1 cellular context compared by ENCODE assay signal in the genomic region with DNA sequence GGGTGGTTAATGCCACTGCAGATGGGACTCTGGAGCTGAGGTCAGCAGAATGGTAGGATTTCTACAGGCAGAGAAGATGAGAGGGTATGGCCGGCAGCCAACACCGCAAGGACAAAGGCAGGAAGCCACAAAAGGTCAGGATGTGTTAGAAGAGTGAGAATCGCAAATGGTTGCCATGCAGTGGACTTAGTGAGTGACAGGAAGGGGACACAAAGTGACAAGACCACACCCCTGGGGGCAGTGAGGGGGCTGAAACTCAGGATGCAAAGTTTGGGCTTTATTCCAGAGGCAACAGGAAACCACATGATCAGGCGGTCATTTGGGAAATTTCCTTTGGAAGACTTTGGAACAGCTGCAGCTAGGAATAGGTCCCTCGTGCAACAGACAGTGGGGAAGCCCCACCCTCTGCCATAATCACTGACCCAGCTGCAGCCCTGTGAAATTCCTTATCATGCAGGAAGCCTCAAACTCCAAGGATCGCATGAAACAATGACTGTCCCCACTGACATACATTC.
TF ChIP-seq lines count a peak whose summit lies in the region.

No MANE protein-coding gene starts in this region.

TF ChIP-seq in HepG2, 621 proteins besides CTCF, POLR2A, EP300 and RAD21 (continued from another document and continues in another):
- TF ChIP-seq, protein P1, sequence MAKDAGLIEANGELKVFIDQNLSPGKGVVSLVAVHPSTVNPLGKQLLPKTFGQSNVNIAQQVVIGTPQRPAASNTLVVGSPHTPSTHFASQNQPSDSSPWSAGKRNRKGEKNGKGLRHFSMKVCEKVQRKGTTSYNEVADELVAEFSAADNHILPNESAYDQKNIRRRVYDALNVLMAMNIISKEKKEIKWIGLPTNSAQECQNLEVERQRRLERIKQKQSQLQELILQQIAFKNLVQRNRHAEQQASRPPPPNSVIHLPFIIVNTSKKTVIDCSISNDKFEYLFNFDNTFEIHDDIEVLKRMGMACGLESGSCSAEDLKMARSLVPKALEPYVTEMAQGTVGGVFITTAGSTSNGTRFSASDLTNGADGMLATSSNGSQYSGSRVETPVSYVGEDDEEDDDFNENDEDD (CRISPR knock-in tag; IDR thresholded peaks at IDR 0.05; ENCODE audit: borderline replicate concordance): no peak
- TF ChIP-seq RXRB (CRISPR knock-in tag; IDR thresholded peaks at IDR 0.05; ENCODE audit: borderline replicate concordance): peak; percentile 77
- TF ChIP-seq ZNF549 (CRISPR knock-in tag; IDR thresholded peaks at IDR 0.05): no peak
- no peak for TF ChIP-seq ZNF101 (CRISPR knock-in tag; IDR thresholded peaks at IDR 0.05; ENCODE audit: borderline replicate concordance, low read depth)
- TF ChIP-seq, protein P2, sequence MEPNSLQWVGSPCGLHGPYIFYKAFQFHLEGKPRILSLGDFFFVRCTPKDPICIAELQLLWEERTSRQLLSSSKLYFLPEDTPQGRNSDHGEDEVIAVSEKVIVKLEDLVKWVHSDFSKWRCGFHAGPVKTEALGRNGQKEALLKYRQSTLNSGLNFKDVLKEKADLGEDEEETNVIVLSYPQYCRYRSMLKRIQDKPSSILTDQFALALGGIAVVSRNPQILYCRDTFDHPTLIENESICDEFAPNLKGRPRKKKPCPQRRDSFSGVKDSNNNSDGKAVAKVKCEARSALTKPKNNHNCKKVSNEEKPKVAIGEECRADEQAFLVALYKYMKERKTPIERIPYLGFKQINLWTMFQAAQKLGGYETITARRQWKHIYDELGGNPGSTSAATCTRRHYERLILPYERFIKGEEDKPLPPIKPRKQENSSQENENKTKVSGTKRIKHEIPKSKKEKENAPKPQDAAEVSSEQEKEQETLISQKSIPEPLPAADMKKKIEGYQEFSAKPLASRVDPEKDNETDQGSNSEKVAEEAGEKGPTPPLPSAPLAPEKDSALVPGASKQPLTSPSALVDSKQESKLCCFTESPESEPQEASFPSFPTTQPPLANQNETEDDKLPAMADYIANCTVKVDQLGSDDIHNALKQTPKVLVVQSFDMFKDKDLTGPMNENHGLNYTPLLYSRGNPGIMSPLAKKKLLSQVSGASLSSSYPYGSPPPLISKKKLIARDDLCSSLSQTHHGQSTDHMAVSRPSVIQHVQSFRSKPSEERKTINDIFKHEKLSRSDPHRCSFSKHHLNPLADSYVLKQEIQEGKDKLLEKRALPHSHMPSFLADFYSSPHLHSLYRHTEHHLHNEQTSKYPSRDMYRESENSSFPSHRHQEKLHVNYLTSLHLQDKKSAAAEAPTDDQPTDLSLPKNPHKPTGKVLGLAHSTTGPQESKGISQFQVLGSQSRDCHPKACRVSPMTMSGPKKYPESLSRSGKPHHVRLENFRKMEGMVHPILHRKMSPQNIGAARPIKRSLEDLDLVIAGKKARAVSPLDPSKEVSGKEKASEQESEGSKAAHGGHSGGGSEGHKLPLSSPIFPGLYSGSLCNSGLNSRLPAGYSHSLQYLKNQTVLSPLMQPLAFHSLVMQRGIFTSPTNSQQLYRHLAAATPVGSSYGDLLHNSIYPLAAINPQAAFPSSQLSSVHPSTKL (CRISPR knock-in tag; IDR thresholded peaks at IDR 0.05): peak; percentile 66; the same call in 1 of the 2 replicates
- no peak for TF ChIP-seq GABPA (IDR thresholded peaks at IDR 0.05; ENCODE audit: low read depth, low read length)
- TF ChIP-seq GABPA (CRISPR knock-in tag; IDR thresholded peaks at IDR 0.05; ENCODE audit: low read depth): peak; percentile 45
- no peak for TF ChIP-seq ISX (CRISPR knock-in tag; conservative IDR thresholded peaks at IDR 0.05)
- TF ChIP-seq GABPB1 (CRISPR knock-in tag; IDR thresholded peaks at IDR 0.05): no peak
- no peak for TF ChIP-seq SOX6 (IDR thresholded peaks at IDR 0.05)
- peak; percentile 84 for TF ChIP-seq SOX6 (CRISPR knock-in tag; IDR thresholded peaks at IDR 0.05)
- no peak for TF ChIP-seq SIN3B (IDR thresholded peaks at IDR 0.05; ENCODE audit: low read length)
- TF ChIP-seq, protein P3, sequence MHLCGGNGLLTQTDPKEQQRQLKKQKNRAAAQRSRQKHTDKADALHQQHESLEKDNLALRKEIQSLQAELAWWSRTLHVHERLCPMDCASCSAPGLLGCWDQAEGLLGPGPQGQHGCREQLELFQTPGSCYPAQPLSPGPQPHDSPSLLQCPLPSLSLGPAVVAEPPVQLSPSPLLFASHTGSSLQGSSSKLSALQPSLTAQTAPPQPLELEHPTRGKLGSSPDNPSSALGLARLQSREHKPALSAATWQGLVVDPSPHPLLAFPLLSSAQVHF (CRISPR knock-in tag; IDR thresholded peaks at IDR 0.05): no peak
- peak; percentile 62 for TF ChIP-seq TEAD3 (CRISPR knock-in tag; optimal IDR thresholded peaks at IDR 0.05; ENCODE audit: borderline replicate concordance)
- TF ChIP-seq, protein P4, sequence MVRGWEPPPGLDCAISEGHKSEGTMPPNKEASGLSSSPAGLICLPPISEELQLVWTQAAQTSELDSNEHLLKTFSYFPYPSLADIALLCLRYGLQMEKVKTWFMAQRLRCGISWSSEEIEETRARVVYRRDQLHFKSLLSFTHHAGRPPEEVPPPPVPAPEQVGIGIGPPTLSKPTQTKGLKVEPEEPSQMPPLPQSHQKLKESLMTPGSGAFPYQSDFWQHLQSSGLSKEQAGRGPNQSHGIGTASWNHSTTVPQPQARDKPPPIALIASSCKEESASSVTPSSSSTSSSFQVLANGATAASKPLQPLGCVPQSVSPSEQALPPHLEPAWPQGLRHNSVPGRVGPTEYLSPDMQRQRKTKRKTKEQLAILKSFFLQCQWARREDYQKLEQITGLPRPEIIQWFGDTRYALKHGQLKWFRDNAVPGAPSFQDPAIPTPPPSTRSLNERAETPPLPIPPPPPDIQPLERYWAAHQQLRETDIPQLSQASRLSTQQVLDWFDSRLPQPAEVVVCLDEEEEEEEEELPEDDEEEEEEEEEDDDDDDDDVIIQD (CRISPR knock-in tag; IDR thresholded peaks at IDR 0.05; ENCODE audit: low read depth): 0 out of 2 replicates have a peak, but pooled peaks have one; percentile 13
- TF ChIP-seq KLF15 (CRISPR knock-in tag; IDR thresholded peaks at IDR 0.05; ENCODE audit: borderline replicate concordance): no peak
- no peak for TF ChIP-seq NFE2L1 (CRISPR knock-in tag; IDR thresholded peaks at IDR 0.05; ENCODE audit: borderline replicate concordance)
- no peak for TF ChIP-seq SP1 (IDR thresholded peaks at IDR 0.05)
- TF ChIP-seq SP1 (CRISPR knock-in tag; IDR thresholded peaks at IDR 0.05): 0 out of 2 replicates have a peak, but pooled peaks have one; percentile 19
- no peak for TF ChIP-seq AGO1 (IDR thresholded peaks at IDR 0.05; ENCODE audit: low read depth, low read length, poor library complexity, severe bottlenecking)
- TF ChIP-seq ZNF136 (CRISPR knock-in tag; IDR thresholded peaks at IDR 0.05; ENCODE audit: low read depth): 0 out of 2 replicates have a peak, but pooled peaks have one; percentile 55
- no peak for TF ChIP-seq HNRNPH1 (optimal IDR thresholded peaks at IDR 0.05; ENCODE audit: low read depth, low read length)
- TF ChIP-seq ARNT (IDR thresholded peaks at IDR 0.05): no peak
- no peak for TF ChIP-seq CBX2 (IDR thresholded peaks at IDR 0.05; ENCODE audit: low read depth, low read length)
- no peak for TF ChIP-seq CBX2 (CRISPR knock-in tag; IDR thresholded peaks at IDR 0.05; ENCODE audit: low read depth)
- TF ChIP-seq IRF2 (CRISPR knock-in tag; IDR thresholded peaks at IDR 0.05): peak; percentile 31; the same call in 1 of the 2 replicates
- TF ChIP-seq ZNF773 (CRISPR knock-in tag; IDR thresholded peaks at IDR 0.05; ENCODE audit: borderline replicate concordance): no peak
- no peak for TF ChIP-seq ZNF557 (CRISPR knock-in tag; IDR thresholded peaks at IDR 0.05)
- no peak for TF ChIP-seq SSRP1 (CRISPR knock-in tag; IDR thresholded peaks at IDR 0.05)
- TF ChIP-seq, protein P5, sequence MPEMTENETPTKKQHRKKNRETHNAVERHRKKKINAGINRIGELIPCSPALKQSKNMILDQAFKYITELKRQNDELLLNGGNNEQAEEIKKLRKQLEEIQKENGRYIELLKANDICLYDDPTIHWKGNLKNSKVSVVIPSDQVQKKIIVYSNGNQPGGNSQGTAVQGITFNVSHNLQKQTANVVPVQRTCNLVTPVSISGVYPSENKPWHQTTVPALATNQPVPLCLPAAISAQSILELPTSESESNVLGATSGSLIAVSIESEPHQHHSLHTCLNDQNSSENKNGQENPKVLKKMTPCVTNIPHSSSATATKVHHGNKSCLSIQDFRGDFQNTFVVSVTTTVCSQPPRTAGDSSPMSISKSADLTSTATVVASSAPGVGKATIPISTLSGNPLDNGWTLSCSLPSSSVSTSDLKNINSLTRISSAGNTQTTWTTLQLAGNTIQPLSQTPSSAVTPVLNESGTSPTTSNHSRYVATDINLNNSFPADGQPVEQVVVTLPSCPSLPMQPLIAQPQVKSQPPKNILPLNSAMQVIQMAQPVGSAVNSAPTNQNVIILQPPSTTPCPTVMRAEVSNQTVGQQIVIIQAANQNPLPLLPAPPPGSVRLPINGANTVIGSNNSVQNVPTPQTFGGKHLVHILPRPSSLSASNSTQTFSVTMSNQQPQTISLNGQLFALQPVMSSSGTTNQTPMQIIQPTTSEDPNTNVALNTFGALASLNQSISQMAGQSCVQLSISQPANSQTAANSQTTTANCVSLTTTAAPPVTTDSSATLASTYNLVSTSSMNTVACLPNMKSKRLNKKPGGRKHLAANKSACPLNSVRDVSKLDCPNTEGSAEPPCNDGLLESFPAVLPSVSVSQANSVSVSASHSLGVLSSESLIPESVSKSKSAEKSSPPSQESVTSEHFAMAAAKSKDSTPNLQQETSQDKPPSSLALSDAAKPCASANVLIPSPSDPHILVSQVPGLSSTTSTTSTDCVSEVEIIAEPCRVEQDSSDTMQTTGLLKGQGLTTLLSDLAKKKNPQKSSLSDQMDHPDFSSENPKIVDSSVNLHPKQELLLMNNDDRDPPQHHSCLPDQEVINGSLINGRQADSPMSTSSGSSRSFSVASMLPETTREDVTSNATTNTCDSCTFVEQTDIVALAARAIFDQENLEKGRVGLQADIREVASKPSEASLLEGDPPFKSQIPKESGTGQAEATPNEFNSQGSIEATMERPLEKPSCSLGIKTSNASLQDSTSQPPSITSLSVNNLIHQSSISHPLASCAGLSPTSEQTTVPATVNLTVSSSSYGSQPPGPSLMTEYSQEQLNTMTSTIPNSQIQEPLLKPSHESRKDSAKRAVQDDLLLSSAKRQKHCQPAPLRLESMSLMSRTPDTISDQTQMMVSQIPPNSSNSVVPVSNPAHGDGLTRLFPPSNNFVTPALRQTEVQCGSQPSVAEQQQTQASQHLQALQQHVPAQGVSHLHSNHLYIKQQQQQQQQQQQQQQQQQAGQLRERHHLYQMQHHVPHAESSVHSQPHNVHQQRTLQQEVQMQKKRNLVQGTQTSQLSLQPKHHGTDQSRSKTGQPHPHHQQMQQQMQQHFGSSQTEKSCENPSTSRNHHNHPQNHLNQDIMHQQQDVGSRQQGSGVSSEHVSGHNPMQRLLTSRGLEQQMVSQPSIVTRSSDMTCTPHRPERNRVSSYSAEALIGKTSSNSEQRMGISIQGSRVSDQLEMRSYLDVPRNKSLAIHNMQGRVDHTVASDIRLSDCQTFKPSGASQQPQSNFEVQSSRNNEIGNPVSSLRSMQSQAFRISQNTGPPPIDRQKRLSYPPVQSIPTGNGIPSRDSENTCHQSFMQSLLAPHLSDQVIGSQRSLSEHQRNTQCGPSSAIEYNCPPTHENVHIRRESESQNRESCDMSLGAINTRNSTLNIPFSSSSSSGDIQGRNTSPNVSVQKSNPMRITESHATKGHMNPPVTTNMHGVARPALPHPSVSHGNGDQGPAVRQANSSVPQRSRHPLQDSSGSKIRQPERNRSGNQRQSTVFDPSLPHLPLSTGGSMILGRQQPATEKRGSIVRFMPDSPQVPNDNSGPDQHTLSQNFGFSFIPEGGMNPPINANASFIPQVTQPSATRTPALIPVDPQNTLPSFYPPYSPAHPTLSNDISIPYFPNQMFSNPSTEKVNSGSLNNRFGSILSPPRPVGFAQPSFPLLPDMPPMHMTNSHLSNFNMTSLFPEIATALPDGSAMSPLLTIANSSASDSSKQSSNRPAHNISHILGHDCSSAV (CRISPR knock-in tag; IDR thresholded peaks at IDR 0.05; ENCODE audit: borderline replicate concordance): no peak
- no peak for TF ChIP-seq HNF4G (IDR thresholded peaks at IDR 0.05; ENCODE audit: borderline replicate concordance, low read depth, low read length)
- TF ChIP-seq HNF4G (CRISPR knock-in tag; IDR thresholded peaks at IDR 0.05; ENCODE audit: borderline replicate concordance, low read depth): no peak; the same call in 1 of the 2 replicates
- TF ChIP-seq, protein P6, sequence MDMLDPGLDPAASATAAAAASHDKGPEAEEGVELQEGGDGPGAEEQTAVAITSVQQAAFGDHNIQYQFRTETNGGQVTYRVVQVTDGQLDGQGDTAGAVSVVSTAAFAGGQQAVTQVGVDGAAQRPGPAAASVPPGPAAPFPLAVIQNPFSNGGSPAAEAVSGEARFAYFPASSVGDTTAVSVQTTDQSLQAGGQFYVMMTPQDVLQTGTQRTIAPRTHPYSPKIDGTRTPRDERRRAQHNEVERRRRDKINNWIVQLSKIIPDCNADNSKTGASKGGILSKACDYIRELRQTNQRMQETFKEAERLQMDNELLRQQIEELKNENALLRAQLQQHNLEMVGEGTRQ (IDR thresholded peaks at IDR 0.05; ENCODE audit: low read depth, low read length): no peak
- TF ChIP-seq, protein P6 (CRISPR knock-in tag; IDR thresholded peaks at IDR 0.05; ENCODE audit: borderline replicate concordance): no peak
- TF ChIP-seq ZNF34 (CRISPR knock-in tag; IDR thresholded peaks at IDR 0.05; ENCODE audit: borderline replicate concordance): no peak
- TF ChIP-seq ZNF251 (CRISPR knock-in tag; IDR thresholded peaks at IDR 0.05): no peak
- TF ChIP-seq ZEB1 (IDR thresholded peaks at IDR 0.05; ENCODE audit: insufficient replicate concordance, low read depth): no peak
- TF ChIP-seq ZNF484 (CRISPR knock-in tag; IDR thresholded peaks at IDR 0.05; ENCODE audit: borderline replicate concordance, low read depth): no peak
- peak; percentile 89 for TF ChIP-seq MAFF (IDR thresholded peaks at IDR 0.05; ENCODE audit: low read depth, low read length)
- no peak for TF ChIP-seq ZNF569 (CRISPR knock-in tag; IDR thresholded peaks at IDR 0.05; ENCODE audit: borderline replicate concordance)
- no peak for TF ChIP-seq SP2 (CRISPR knock-in tag; IDR thresholded peaks at IDR 0.05)
- TF ChIP-seq ZFP36 (IDR thresholded peaks at IDR 0.05; ENCODE audit: borderline replicate concordance, low read depth, low read length, partially characterized antibody): no peak
- TF ChIP-seq TCF7 (IDR thresholded peaks at IDR 0.05; ENCODE audit: low read depth): no peak
- TF ChIP-seq, protein P7, sequence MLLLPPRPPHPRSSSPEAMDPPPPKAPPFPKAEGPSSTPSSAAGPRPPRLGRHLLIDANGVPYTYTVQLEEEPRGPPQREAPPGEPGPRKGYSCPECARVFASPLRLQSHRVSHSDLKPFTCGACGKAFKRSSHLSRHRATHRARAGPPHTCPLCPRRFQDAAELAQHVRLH (CRISPR knock-in tag; IDR thresholded peaks at IDR 0.05; ENCODE audit: borderline replicate concordance, low read depth): 0 out of 2 replicates have a peak, but pooled peaks have one; percentile 29
- TF ChIP-seq FOXA1 (IDR thresholded peaks at IDR 0.05): no peak
- no peak for TF ChIP-seq FOXA1 (CRISPR knock-in tag; IDR thresholded peaks at IDR 0.05)
- TF ChIP-seq SALL1 (CRISPR knock-in tag; IDR thresholded peaks at IDR 0.05): peak; percentile 58; the same call in 1 of the 2 replicates
